ENCODE assay signal across 16 cellular contexts in the genomic region with DNA sequence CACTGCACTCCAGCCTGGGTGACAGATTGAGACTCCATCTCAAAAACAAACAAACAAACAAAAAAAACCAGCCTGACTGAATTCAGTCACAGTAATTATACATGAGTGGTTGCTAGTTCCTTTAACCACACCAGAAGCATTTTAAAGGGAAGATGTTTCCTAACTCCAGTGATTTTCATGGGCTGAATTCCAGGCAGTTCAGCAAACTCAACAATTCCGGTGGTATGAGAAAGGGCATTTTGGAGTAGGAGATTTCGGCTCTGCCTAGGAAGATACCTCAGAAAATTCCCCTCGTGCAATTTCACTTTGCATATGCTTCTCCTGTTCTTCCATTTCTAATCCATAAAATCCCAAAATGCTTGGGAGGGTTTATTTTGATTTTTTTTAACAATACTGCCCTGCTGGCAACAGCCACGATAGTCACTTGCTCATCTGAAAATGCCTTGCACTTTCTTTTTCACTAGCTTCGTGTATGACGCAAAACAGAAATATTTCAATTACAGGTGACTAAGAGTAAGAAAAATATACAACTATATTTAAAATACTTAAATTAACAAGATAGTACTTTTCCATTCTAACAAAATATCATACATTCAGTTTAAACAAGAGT. TPM values are rescaled to one million over a fixed set of nuclear protein-coding genes. Genes with fewer than 3 reads are reported as not detected.
DNase-seq lines count a peak whose midpoint lies in the region; ATAC-seq and TF ChIP-seq lines count a peak whose summit lies in the region.
"Had no signal": no experiment of that assay in that cellular context is flagged by ENCODE, and none has a peak within 500 bp of the region (broad histone marks: within the 10 kb centered on the region; RNA-seq: fewer than 3 reads in every experiment).

No MANE protein-coding gene starts in this region.

- H3K4me2 ChIP-seq in osteoblast (ENCODE audit: insufficient read depth, low read length) = peak overlapping the region; percentile 87
- H3K4me2 ChIP-seq: KMS-11 had no signal

- CTCF ChIA-PET in HEK293 (lab: Yijun Ruan, JAX) = interaction anchor here (1.3 kb wide), 1 partner anchor 247 kb away, joined by 3 read pairs; no protein-coding TSS in a partner anchor

- no peaks in the 10 kb centered on the region for H3K27me3 ChIP-seq in osteoblast (ENCODE audit: insufficient read depth, low read length)
- H3K27me3 ChIP-seq: heart right ventricle, testis had no signal

- no peak overlapping the region for H2AFZ ChIP-seq in osteoblast (ENCODE audit: low read length)

- ATAC-seq in GM18909 (IDR thresholded peaks at IDR 0.05; ENCODE audit: poor library complexity, unreplicated experiment) (no peak), esophagus mucosa (no peak)
- ATAC-seq: heart right ventricle, Right ventricle myocardium inferior had no signal

- peaks cover 6 to 41% of the 10 kb centered on the region in 2 experiments; a peak in 2 of 3 replicates for H3K36me3 ChIP-seq in HEK293 (ENCODE audit: control insufficient read depth in 2 of 2, insufficient read depth in 1 of 2, low read length in 2 of 2)
- H3K36me3 ChIP-seq in osteoblast (ENCODE audit: insufficient read depth, low read length) = peaks cover 4% of the 10 kb centered on the region

- peak; percentile 56 for DNase-seq in Daoy (ENCODE audit: low read depth)
- DNase-seq in astrocyte of the spinal cord (ENCODE audit: low read depth, low spot score) = peak; percentile 76
- DNase-seq in osteoblast (ENCODE audit: insufficient read length, low spot score, missing footprints) = peak; percentile 59
- no peak for DNase-seq in inferior parietal cortex (ENCODE audit: extremely low spot score)
- no peak for DNase-seq in activated T-cell treated with anti-CD3 and anti-CD28 coated beads, Interleukin-2, amount 50 U/mL, for 1 hour
- DNase-seq: activated B cell treated with CpG ODN at 0.5 μM for 24 hours, Caco-2, heart right ventricle, mammary epithelial cell, NCI-H2171, testis had no signal

- no peak for TF ChIP-seq CTCF in HEK293 (tag by site-specific recombination; IDR thresholded peaks at IDR 0.05)
- TF ChIP-seq CTCF in astrocyte of the spinal cord (IDR thresholded peaks at IDR 0.05; ENCODE audit: low read depth, low read length) = no peak
- no peak for TF ChIP-seq CTCF in osteoblast (IDR thresholded peaks at IDR 0.05; ENCODE audit: extremely low read depth, low read depth, low read length)

- H3K27ac ChIP-seq in HEK293 (ENCODE audit: extremely low read depth, low read depth, low read length) = no peak overlapping the region
- H3K27ac ChIP-seq in osteoblast (ENCODE audit: low read depth, low read length) = peak overlapping the region; percentile 81
- H3K27ac ChIP-seq: KMS-11, testis had no signal

- H3K9me3 ChIP-seq in HEK293 (ENCODE audit: control insufficient read depth, insufficient read depth, low read depth, low read length) (no peaks in the 10 kb centered on the region), osteoblast (ENCODE audit: low read depth, low read length) (no peaks in the 10 kb centered on the region)
- H3K9me3 ChIP-seq: Caco-2, heart right ventricle, testis had no signal

- H3K79me2 ChIP-seq in osteoblast (ENCODE audit: insufficient read depth, low read length) = no peaks in the 10 kb centered on the region

- no peak overlapping the region for H3K4me3 ChIP-seq in HEK293 (ENCODE audit: low read depth, low read length)
- H3K4me3 ChIP-seq in astrocyte of the spinal cord (ENCODE audit: low read depth, low read length) = peak overlapping the region; percentile 15
- peak overlapping the region; percentile 66 for H3K4me3 ChIP-seq in osteoblast (ENCODE audit: insufficient read depth, low read length)
- H3K4me3 ChIP-seq: heart right ventricle, testis had no signal

- no peaks in the 10 kb centered on the region; the same call in 1 of the 2 replicates for H3K4me1 ChIP-seq in HEK293 (ENCODE audit: control insufficient read depth, insufficient read depth, low read length)
- H3K4me1 ChIP-seq in osteoblast (ENCODE audit: insufficient read depth, low read length) = peaks cover 35% of the 10 kb centered on the region
- H3K4me1 ChIP-seq: Caco-2 had no signal

- in situ Hi-C loops in astrocyte of the spinal cord (cut with HindIII; ENCODE audit: low sequenced_read_pairs) = no loop called here

- H4K20me1 ChIP-seq in osteoblast (ENCODE audit: insufficient read depth, low read length) = no peaks in the 10 kb centered on the region

- POLR2A ChIA-PET in HEK293 (lab: Yijun Ruan, JAX) = no interaction called here

TF ChIP-seq in HEK293, 187 proteins besides CTCF, POLR2A, EP300 and RAD21:
- TF ChIP-seq ZNF433 (tag by site-specific recombination; IDR thresholded peaks at IDR 0.05; ENCODE audit: low read depth) (no peak), ZNF335 (tag by site-specific recombination; conservative IDR thresholded peaks at IDR 0.05) (0 out of 2 replicates have a peak, but pooled peaks have one; percentile 10)

RNA-seq across cellular contexts. Expression of a gene that starts 48.3 kb away (rescaled TPM):
- total RNA-seq in Daoy (2014; rRNA removed; shearing (Covaris generic)) = 1.5 TPM in 1 of 2 replicates, not detected in the other
- 0.36 and 0.88 TPM in 2 replicates for total RNA-seq in osteoblast
- 1.8 TPM for total RNA-seq in esophagus mucosa

Comparison
In these comparisons a context has a peak if more than half of its experiments do, and no peak if none do; other contexts are left out.
1. DNase-seq: peak in Daoy (single experiment), astrocyte of the spinal cord (single experiment) and osteoblast (single experiment); none in inferior parietal cortex (single experiment) and activated T-cell treated with anti-CD3 and anti-CD28 coated beads, Interleukin-2, amount 50 U/mL, for 1 hour (single experiment).